In the genomic region with DNA sequence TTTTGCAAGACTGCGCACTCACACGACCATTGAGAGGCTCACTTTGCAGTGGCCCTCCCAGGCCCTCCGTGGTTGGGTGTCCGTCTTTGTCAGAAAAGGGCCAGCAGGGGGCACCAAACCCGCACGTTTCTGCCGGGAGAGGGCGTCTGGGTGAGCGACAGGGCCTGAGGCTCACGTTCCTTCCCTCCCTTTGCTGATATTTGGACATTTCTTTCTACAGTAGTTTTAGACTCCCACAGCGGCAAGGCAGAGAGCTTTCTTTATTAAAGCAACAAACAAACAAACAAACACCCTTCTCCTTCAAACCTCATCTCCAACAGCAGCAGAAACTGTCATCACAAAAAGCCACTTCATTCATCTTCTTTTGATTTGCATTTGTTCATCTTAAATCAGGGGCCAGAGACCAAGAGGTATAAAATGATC, we compare ENCODE assay signal across 7 cellular contexts.
DNase-seq lines count a peak whose midpoint lies in the region; ATAC-seq, FAIRE-seq and TF ChIP-seq lines count a peak whose summit lies in the region.

No MANE protein-coding gene starts in this region.

- H3K9me3 ChIP-seq in heart right ventricle: no peaks in the 10 kb centered on the region

- peak; percentile 83 to 97 (median 92) for TF ChIP-seq CTCF in heart right ventricle (IDR thresholded peaks at IDR 0.05)

- ATAC-seq in HG02642 (IDR thresholded peaks at IDR 0.05; ENCODE audit: poor library complexity, unreplicated experiment) (peak; percentile 96), T-cell (replicated peaks in 1 of 4) (peak; percentile 79 to 93 (median 90)), heart right ventricle (peak; percentile 89 to 95 (median 92)), sciatic nerve (peak; percentile 96)

- no peak overlapping the region for H3K4me3 Mint-ChIP-seq in T-cell

- peaks cover 7 to 9% (median 9%) of the 10 kb centered on the region in 3 donors for H3K4me1 Mint-ChIP-seq in T-cell

- FAIRE-seq in GM12892 (lab: Jason Lieb, UNC): peak; percentile 89

- H3K27me3 ChIP-seq in heart right ventricle: no peaks in the 10 kb centered on the region

- intact Hi-C loops in heart right ventricle (cut with DNase I): loop anchor here in 8 of 10 donors (1.0 to 10.0 kb wide), 11 partner anchors 121 to 414 kb away; a partner anchor contains a TSS
- intact Hi-C loops in sciatic nerve (cut with DNase I): loop anchor here (5.0 to 10.0 kb wide), 2 partner anchors 344 to 401 kb away; no protein-coding TSS in a partner anchor

- H3K36me3 ChIP-seq in heart right ventricle: no peaks in the 10 kb centered on the region

- no peak overlapping the region for H3K27ac ChIP-seq in heart right ventricle

- no peaks in the 10 kb centered on the region for H3K36me3 Mint-ChIP-seq in T-cell

- H3K27me3 Mint-ChIP-seq in T-cell: no peaks in the 10 kb centered on the region

- H3K9me3 Mint-ChIP-seq in T-cell: no peaks in the 10 kb centered on the region

- no peak overlapping the region for H3K4me3 ChIP-seq in heart right ventricle

- WGBS in heart right ventricle, 2 donors: 6% methylated on average over 11 of the region's 11 CpGs

- H3K4me1 ChIP-seq in heart right ventricle: peaks cover 0 to 8% (median 0%) of the 10 kb centered on the region in 9 donors

- POLR2A ChIA-PET in T-cell (lab: Charles Lee): no interaction called here

- TF ChIP-seq POLR2A in GM12892 (IDR thresholded peaks at IDR 0.05; ENCODE audit: low read depth, low read length): no peak

- DNase-seq in GM12892 (ENCODE audit: insufficient read length) (peak; percentile 84), NCI-H1105 (lab: John Stamatoyannopoulos, UW) (peak; percentile 83), T-cell (peak; percentile 44 to 87 (median 79)), heart right ventricle (peak; percentile 85 to 87), sciatic nerve (ENCODE audit: low spot score) (peak; percentile 95)
- DNase-seq in activated naive CD8-positive, alpha-beta T cell treated with anti-CD3 and anti-CD28 coated beads, Interleukin-2, amount 50 U/mL, for 16 hours (ENCODE audit: low read depth, low spot score): peak; percentile 58

- CTCF ChIA-PET in T-cell (lab: Charles Lee): interaction anchor here (0.5 to 5.1 kb wide), 18 partner anchors 9 to 411 kb away, joined by 3 to 53 read pairs (median 4); no protein-coding TSS in a partner anchor

- H3K27ac Mint-ChIP-seq in T-cell: peak overlapping the region in 1 of 2 donors; percentile 4
